In the genomic region with DNA sequence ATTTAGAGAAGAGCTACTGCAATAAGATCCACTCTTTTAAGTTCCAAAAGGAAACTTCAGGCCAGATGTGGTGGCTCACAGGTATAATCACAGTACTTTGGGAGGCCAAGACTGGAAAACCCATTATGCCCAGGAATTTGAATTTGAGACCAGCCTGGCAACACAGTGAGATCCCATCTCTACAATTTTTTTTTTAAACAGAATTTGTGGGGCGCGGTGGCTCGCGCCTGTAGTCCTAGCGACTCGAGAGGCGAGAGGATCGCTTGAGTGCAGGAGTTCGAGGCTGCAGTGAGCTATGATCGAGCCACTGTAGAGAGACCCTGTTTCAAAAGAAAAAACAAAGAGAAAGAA, we compare ENCODE assay signal across 8 cellular contexts. TPM values are rescaled to one million over a fixed set of nuclear protein-coding genes. Genes with fewer than 3 reads are reported as not detected.
DNase-seq lines count a peak whose midpoint lies in the region; ATAC-seq and TF ChIP-seq lines count a peak whose summit lies in the region.

No MANE protein-coding gene starts in this region.

- POLR2A ChIA-PET in WTC11 (lab: Charles Lee) = interaction anchor here (1.3 kb wide), 1 partner anchor 106 kb away, joined by 3 read pairs; a partner anchor contains a TSS

- DNase-seq in HAP-1 (ENCODE audit: low spot score in 2 of 2) (no peak), WTC11 (ENCODE audit: low spot score) (no peak), right atrium auricular region (ENCODE audit: low spot score) (no peak), T1000 (lab: John Stamatoyannopoulos, UW) (no peak), hepatic stellate cell (ENCODE audit: low spot score) (no peak), DMS79 treated with DMSO at 0.1 percent for 48 hours (lab: John Stamatoyannopoulos, UW) (no peak), NCI-H345 (lab: John Stamatoyannopoulos, UW) (no peak)

- H3K27me3 ChIP-seq in HAP-1 (ENCODE audit: low read depth) (no peaks in the 10 kb centered on the region), right atrium auricular region (no peaks in the 10 kb centered on the region)

- no peaks in the 10 kb centered on the region for H3K36me3 Mint-ChIP-seq in WTC11

- in situ Hi-C loops in HAP-1 (cut with MboI; ENCODE audit: low sequenced_read_pairs) = no loop called here

- H3K4me3 ChIP-seq in HAP-1 = peak overlapping the region; percentile 77
- peak overlapping the region; percentile 72 to 91 for H3K4me3 ChIP-seq in right atrium auricular region
- H3K4me3 ChIP-seq in skin epidermis = peak overlapping the region; percentile 64 to 96 (median 81)

- peaks cover 6% of the 10 kb centered on the region for H3K4me1 Mint-ChIP-seq in WTC11

- H3K9me3 Mint-ChIP-seq in WTC11 = no peaks in the 10 kb centered on the region

- H3K36me3 ChIP-seq in HAP-1 (replicated peaks) (no peaks in the 10 kb centered on the region), right atrium auricular region (no peaks in the 10 kb centered on the region)

- H3K27ac Mint-ChIP-seq in WTC11 = peak overlapping the region; percentile 88

- H3K4me3 Mint-ChIP-seq in WTC11 = peak overlapping the region; percentile 86

- CTCF ChIA-PET in WTC11 (lab: Charles Lee) = interaction anchor here (0.5 to 2.1 kb wide), 4 partner anchors 16 to 1769 kb away, joined by 3 to 18 read pairs (median 3); no protein-coding TSS in a partner anchor

- peak overlapping the region; percentile 78 to 84 for H3K27ac ChIP-seq in right atrium auricular region
- peak overlapping the region in 20 of 21 experiments; percentile 71 to 95 (median 87) for H3K27ac ChIP-seq in skin epidermis

- peak; percentile 8 for ATAC-seq in WTC11

- no peaks in the 10 kb centered on the region for H3K27me3 Mint-ChIP-seq in WTC11 (ENCODE audit: low read depth)

- TF ChIP-seq CTCF in WTC11 (IDR thresholded peaks at IDR 0.05) (no peak), right atrium auricular region (IDR thresholded peaks at IDR 0.05) (no peak)

- peaks cover 2% of the 10 kb centered on the region; the same call in 1 of the 2 replicates for H3K4me1 ChIP-seq in HAP-1
- H3K4me1 ChIP-seq in right atrium auricular region = peaks cover 0 to 25% of the 10 kb centered on the region in 2 donors

- no peaks in the 10 kb centered on the region for H3K9me3 ChIP-seq in HAP-1
- no peaks in the 10 kb centered on the region for H3K9me3 ChIP-seq in right atrium auricular region

TF ChIP-seq in WTC11, 78 proteins besides CTCF, POLR2A, EP300 and RAD21 (continues in another document):
- TF ChIP-seq, protein P1, sequence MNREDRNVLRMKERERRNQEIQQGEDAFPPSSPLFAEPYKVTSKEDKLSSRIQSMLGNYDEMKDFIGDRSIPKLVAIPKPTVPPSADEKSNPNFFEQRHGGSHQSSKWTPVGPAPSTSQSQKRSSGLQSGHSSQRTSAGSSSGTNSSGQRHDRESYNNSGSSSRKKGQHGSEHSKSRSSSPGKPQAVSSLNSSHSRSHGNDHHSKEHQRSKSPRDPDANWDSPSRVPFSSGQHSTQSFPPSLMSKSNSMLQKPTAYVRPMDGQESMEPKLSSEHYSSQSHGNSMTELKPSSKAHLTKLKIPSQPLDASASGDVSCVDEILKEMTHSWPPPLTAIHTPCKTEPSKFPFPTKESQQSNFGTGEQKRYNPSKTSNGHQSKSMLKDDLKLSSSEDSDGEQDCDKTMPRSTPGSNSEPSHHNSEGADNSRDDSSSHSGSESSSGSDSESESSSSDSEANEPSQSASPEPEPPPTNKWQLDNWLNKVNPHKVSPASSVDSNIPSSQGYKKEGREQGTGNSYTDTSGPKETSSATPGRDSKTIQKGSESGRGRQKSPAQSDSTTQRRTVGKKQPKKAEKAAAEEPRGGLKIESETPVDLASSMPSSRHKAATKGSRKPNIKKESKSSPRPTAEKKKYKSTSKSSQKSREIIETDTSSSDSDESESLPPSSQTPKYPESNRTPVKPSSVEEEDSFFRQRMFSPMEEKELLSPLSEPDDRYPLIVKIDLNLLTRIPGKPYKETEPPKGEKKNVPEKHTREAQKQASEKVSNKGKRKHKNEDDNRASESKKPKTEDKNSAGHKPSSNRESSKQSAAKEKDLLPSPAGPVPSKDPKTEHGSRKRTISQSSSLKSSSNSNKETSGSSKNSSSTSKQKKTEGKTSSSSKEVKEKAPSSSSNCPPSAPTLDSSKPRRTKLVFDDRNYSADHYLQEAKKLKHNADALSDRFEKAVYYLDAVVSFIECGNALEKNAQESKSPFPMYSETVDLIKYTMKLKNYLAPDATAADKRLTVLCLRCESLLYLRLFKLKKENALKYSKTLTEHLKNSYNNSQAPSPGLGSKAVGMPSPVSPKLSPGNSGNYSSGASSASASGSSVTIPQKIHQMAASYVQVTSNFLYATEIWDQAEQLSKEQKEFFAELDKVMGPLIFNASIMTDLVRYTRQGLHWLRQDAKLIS (CRISPR knock-in tag; IDR thresholded peaks at IDR 0.05; ENCODE audit: borderline replicate concordance) = no peak
- TF ChIP-seq EMX1 (CRISPR knock-in tag; IDR thresholded peaks at IDR 0.05) (no peak), ZNF232 (CRISPR knock-in tag; IDR thresholded peaks at IDR 0.05) (no peak), SP1 (CRISPR knock-in tag; conservative IDR thresholded peaks at IDR 0.05) (no peak), ZBTB21 (CRISPR knock-in tag; IDR thresholded peaks at IDR 0.05; ENCODE audit: borderline replicate concordance) (no peak)
- TF ChIP-seq, protein P2, sequence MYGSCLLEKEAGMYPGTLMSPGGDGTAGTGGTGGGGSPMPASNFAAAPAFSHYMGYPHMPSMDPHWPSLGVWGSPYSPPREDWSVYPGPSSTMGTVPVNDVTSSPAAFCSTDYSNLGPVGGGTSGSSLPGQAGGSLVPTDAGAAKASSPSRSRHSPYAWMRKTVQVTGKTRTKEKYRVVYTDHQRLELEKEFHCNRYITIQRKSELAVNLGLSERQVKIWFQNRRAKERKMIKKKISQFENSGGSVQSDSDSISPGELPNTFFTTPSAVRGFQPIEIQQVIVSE (CRISPR knock-in tag; IDR thresholded peaks at IDR 0.05; ENCODE audit: borderline replicate concordance) = no peak
- TF ChIP-seq, protein P3, sequence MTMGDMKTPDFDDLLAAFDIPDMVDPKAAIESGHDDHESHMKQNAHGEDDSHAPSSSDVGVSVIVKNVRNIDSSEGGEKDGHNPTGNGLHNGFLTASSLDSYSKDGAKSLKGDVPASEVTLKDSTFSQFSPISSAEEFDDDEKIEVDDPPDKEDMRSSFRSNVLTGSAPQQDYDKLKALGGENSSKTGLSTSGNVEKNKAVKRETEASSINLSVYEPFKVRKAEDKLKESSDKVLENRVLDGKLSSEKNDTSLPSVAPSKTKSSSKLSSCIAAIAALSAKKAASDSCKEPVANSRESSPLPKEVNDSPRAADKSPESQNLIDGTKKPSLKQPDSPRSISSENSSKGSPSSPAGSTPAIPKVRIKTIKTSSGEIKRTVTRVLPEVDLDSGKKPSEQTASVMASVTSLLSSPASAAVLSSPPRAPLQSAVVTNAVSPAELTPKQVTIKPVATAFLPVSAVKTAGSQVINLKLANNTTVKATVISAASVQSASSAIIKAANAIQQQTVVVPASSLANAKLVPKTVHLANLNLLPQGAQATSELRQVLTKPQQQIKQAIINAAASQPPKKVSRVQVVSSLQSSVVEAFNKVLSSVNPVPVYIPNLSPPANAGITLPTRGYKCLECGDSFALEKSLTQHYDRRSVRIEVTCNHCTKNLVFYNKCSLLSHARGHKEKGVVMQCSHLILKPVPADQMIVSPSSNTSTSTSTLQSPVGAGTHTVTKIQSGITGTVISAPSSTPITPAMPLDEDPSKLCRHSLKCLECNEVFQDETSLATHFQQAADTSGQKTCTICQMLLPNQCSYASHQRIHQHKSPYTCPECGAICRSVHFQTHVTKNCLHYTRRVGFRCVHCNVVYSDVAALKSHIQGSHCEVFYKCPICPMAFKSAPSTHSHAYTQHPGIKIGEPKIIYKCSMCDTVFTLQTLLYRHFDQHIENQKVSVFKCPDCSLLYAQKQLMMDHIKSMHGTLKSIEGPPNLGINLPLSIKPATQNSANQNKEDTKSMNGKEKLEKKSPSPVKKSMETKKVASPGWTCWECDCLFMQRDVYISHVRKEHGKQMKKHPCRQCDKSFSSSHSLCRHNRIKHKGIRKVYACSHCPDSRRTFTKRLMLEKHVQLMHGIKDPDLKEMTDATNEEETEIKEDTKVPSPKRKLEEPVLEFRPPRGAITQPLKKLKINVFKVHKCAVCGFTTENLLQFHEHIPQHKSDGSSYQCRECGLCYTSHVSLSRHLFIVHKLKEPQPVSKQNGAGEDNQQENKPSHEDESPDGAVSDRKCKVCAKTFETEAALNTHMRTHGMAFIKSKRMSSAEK (CRISPR knock-in tag; IDR thresholded peaks at IDR 0.05; ENCODE audit: borderline replicate concordance) = no peak
- TF ChIP-seq, protein P4, sequence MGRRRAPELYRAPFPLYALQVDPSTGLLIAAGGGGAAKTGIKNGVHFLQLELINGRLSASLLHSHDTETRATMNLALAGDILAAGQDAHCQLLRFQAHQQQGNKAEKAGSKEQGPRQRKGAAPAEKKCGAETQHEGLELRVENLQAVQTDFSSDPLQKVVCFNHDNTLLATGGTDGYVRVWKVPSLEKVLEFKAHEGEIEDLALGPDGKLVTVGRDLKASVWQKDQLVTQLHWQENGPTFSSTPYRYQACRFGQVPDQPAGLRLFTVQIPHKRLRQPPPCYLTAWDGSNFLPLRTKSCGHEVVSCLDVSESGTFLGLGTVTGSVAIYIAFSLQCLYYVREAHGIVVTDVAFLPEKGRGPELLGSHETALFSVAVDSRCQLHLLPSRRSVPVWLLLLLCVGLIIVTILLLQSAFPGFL (CRISPR knock-in tag; IDR thresholded peaks at IDR 0.05; ENCODE audit: borderline replicate concordance) = no peak
- TF ChIP-seq, protein P5, sequence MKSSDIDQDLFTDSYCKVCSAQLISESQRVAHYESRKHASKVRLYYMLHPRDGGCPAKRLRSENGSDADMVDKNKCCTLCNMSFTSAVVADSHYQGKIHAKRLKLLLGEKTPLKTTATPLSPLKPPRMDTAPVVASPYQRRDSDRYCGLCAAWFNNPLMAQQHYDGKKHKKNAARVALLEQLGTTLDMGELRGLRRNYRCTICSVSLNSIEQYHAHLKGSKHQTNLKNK (CRISPR knock-in tag; IDR thresholded peaks at IDR 0.05) = no peak
- TF ChIP-seq, protein P6, sequence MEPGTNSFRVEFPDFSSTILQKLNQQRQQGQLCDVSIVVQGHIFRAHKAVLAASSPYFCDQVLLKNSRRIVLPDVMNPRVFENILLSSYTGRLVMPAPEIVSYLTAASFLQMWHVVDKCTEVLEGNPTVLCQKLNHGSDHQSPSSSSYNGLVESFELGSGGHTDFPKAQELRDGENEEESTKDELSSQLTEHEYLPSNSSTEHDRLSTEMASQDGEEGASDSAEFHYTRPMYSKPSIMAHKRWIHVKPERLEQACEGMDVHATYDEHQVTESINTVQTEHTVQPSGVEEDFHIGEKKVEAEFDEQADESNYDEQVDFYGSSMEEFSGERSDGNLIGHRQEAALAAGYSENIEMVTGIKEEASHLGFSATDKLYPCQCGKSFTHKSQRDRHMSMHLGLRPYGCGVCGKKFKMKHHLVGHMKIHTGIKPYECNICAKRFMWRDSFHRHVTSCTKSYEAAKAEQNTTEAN (CRISPR knock-in tag; IDR thresholded peaks at IDR 0.05) = no peak

RNA-seq across cellular contexts. Expression of a gene that starts 0.8 kb away (rescaled TPM):
- 21.6 to 22.6 TPM (median 21.9 TPM) in 3 replicates for total RNA-seq in WTC11 (2021)
- 10 to 100 TPM in 1 of 2 donors, 1 to 10 TPM in 1; 9.0 to 11.2 TPM for total RNA-seq in right atrium auricular region

RNA-seq across cellular contexts. Expression of a gene that starts 58.1 kb away (rescaled TPM):
- total RNA-seq in WTC11 (2021) (107 to 122 TPM (median 122 TPM) in 3 replicates), right atrium auricular region (10 to 100 TPM; 25.0 to 59.3 TPM)
